8 cellular contexts compared by ENCODE assay signal in the genomic region with DNA sequence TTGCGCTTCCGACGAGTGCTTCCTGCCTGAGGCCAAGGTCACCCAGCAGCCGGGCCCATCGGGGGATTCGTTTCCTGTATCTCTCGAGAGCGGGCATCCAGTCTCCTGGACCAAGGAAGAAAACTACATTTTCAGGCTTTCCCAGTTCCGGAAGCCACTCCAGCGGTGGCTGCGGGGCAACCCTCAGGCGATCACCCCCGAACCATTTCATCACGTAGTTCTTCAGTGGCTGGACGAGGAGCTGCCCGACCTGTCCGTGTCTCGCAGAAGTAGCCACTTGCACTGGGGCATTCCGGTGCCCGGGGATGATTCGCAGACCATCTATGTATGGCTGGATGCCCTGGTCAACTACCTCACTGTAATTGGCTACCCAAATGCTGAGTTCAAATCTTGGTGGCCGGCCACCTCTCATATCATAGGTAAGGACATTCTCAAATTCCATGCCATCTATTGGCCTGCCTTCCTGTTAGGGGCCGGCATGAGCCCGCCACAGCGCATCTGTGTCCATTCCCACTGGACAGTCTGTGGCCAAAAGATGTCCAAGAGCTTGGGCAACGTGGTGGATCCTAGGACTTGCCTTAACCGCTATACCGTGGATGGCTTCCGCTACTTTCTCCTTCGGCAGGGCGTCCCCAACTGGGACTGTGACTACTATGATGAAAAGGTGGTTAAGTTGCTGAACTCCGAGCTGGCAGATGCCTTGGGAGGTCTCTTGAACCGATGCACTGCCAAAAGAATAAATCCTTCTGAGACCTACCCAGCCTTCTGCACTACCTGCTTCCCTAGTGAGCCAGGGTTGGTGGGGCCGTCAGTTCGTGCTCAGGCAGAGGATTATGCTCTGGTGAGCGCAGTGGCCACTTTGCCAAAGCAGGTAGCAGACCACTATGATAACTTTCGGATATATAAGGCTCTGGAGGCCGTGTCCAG. TPM values are rescaled to one million over a fixed set of nuclear protein-coding genes. Genes with fewer than 3 reads are reported as not detected.
DNase-seq lines count a peak whose midpoint lies in the region; ATAC-seq and TF ChIP-seq lines count a peak whose summit lies in the region.

No MANE protein-coding gene starts in this region.

- intact Hi-C loops in upper lobe of right lung (cut with DNase I), result no loop called here

- peak in 1 of 2 experiments; percentile 44 for DNase-seq in SJSA1 (ENCODE audit: low read depth in 1 of 2, low spot score in 2 of 2)
- peak; percentile 3 for DNase-seq in effector CD8-positive, alpha-beta T cell (lab: John Stamatoyannopoulos, UW)
- DNase-seq in mucosa of gallbladder (ENCODE audit: low spot score), result peak; percentile 12
- peak; percentile 70 for DNase-seq in upper lobe of right lung

- H3K36me3 ChIP-seq in ACC112 (ENCODE audit: insufficient read depth, low read length) (no peaks in the 10 kb centered on the region), SJSA1 (peaks cover 12% of the 10 kb centered on the region), upper lobe of right lung (no peaks in the 10 kb centered on the region)

- H3K4me3 ChIP-seq in ACC112 (ENCODE audit: low read depth, low read length) (peak overlapping the region; percentile 83), SJSA1 (peak overlapping the region; percentile 82), upper lobe of right lung (peak overlapping the region; percentile 91)

- H3K79me2 ChIP-seq in ACC112 (ENCODE audit: control insufficient read depth, insufficient read depth, low read length, unreplicated experiment), result peaks cover 47% of the 10 kb centered on the region

- ATAC-seq in GM18907 (IDR thresholded peaks at IDR 0.05; ENCODE audit: unreplicated experiment) (peak; percentile 42), upper lobe of right lung (no peak), GM21526 (IDR thresholded peaks at IDR 0.05; ENCODE audit: low FRiP score, unreplicated experiment) (no peak), HG03342 (IDR thresholded peaks at IDR 0.05; ENCODE audit: unreplicated experiment) (no peak)

- peak overlapping the region; percentile 78 for H2AFZ ChIP-seq in ACC112 (ENCODE audit: low read length, unreplicated experiment)

- H3K27ac ChIP-seq in ACC112 (ENCODE audit: low read depth, low read length) (no peak overlapping the region), SJSA1 (no peak overlapping the region), upper lobe of right lung (peak overlapping the region; percentile 77)

- H3K9me3 ChIP-seq in SJSA1 (replicated peaks) (no peaks in the 10 kb centered on the region), upper lobe of right lung (no peaks in the 10 kb centered on the region)

- no peak for TF ChIP-seq CTCF in upper lobe of right lung (IDR thresholded peaks at IDR 0.05)

- peaks cover 10% of the 10 kb centered on the region for H3K4me1 ChIP-seq in ACC112 (ENCODE audit: control insufficient read depth, insufficient read depth, low read length, unreplicated experiment)
- peaks cover 24% of the 10 kb centered on the region for H3K4me1 ChIP-seq in SJSA1 (replicated peaks)
- peaks cover 39% of the 10 kb centered on the region for H3K4me1 ChIP-seq in upper lobe of right lung

- H3K27me3 ChIP-seq in ACC112 (ENCODE audit: insufficient read depth, low read length) (no peaks in the 10 kb centered on the region), SJSA1 (replicated peaks) (no peaks in the 10 kb centered on the region), upper lobe of right lung (no peaks in the 10 kb centered on the region)

RNA-seq across cellular contexts. Expression of gene MARS2, which starts 1.0 kb away (rescaled TPM):
- 4.1 and 5.2 TPM in 2 replicates for total RNA-seq in SJSA1 (2014; rRNA removed; shearing (Covaris generic))
- total RNA-seq in mucosa of gallbladder (4.8 TPM), upper lobe of right lung (6.5 TPM)

RNA-seq across cellular contexts. Expression of gene RFTN2, which starts 30.8 kb away (rescaled TPM):
- total RNA-seq in SJSA1 (2014; rRNA removed; shearing (Covaris generic)), result 0.16 and 0.21 TPM in 2 replicates
- total RNA-seq in mucosa of gallbladder (5.5 TPM), upper lobe of right lung (12.3 TPM)
